Comparison of ENCODE assay signal across 8 cellular contexts in the genomic region with DNA sequence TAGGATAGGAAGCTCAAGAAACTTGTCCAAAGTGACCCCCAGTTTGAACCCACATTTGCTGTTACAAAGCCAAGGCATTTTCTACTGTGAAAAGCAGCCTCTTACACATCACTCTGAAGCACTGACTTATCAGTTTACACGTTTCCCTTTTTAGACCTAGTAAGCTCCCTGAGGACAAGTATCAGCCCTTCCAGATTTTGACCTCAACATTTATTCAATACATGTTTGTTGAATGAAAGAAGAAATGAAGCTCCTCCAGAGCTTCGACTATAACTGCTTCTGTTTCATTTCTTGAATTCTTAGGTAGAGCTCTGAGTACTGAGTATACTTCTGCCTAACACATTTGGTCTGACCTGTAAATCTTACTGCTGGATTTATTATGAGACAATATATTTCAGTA. TPM values are rescaled to one million over a fixed set of nuclear protein-coding genes. Genes with fewer than 3 reads are reported as not detected.
DNase-seq lines count a peak whose midpoint lies in the region; ATAC-seq and TF ChIP-seq lines count a peak whose summit lies in the region.
"Had no signal": no experiment of that assay in that cellular context is flagged by ENCODE, and none has a peak within 500 bp of the region (broad histone marks: within the 10 kb centered on the region; RNA-seq: fewer than 3 reads in every experiment).

No MANE protein-coding gene starts in this region.

- H3K9me3 ChIP-seq in DND-41 (ENCODE audit: insufficient read depth, low read length, severe bottlenecking) (no peaks in the 10 kb centered on the region), Loucy (ENCODE audit: insufficient read depth, low read depth, low read length) (no peaks in the 10 kb centered on the region)

- H2AFZ ChIP-seq in DND-41 (ENCODE audit: low read depth, low read length) = no peak overlapping the region
- H2AFZ ChIP-seq in Loucy (ENCODE audit: low read length) = no peak overlapping the region

- H3K27me3 Mint-ChIP-seq in neural crest cell (ENCODE audit: low read depth) = no peaks in the 10 kb centered on the region
- H3K27me3 Mint-ChIP-seq: naive B cell had no signal

- peaks cover 60% of the 10 kb centered on the region for H3K4me1 ChIP-seq in DND-41 (ENCODE audit: insufficient read depth, low read length)
- H3K4me1 ChIP-seq in Loucy (ENCODE audit: insufficient read depth, low read length, poor library complexity, severe bottlenecking) = peaks cover 40% of the 10 kb centered on the region

- intact Hi-C loops in dorsolateral prefrontal cortex (cut with DNase I) = loop anchor here in 1 of 2 donors (5.0 kb wide), 1 partner anchor 189 kb away; a partner anchor contains a TSS

- ATAC-seq in DND-41 (ENCODE audit: insufficient read depth, low read depth) (no peak), GM18873 (IDR thresholded peaks at IDR 0.05; ENCODE audit: low FRiP score, unreplicated experiment) (no peak)

- H3K9me2 ChIP-seq in Loucy (replicated peaks; ENCODE audit: low read depth, low read length) = no peaks in the 10 kb centered on the region

- no peak for DNase-seq in DND-41
- DNase-seq in dorsolateral prefrontal cortex = no peak
- no peak for DNase-seq in neural crest cell (ENCODE audit: low read depth, low spot score)
- no peak for DNase-seq in dedifferentiated amniotic fluid mesenchymal stem cell (ENCODE audit: extremely low spot score)
- no peak for DNase-seq in foreskin melanocyte
- DNase-seq: naive B cell had no signal

- H3K36me3 Mint-ChIP-seq in neural crest cell (ENCODE audit: low read depth) = no peaks in the 10 kb centered on the region
- H3K36me3 Mint-ChIP-seq: naive B cell had no signal

- peaks cover 10% of the 10 kb centered on the region for H3K36me3 ChIP-seq in DND-41 (ENCODE audit: insufficient read depth, low read length)
- no peaks in the 10 kb centered on the region for H3K36me3 ChIP-seq in Loucy (ENCODE audit: insufficient read depth, low read length)

- peaks cover 54% of the 10 kb centered on the region for H3K4me1 Mint-ChIP-seq in neural crest cell

- H3K27ac Mint-ChIP-seq in neural crest cell (ENCODE audit: unreplicated experiment) = no peak overlapping the region

- H4K20me1 ChIP-seq in DND-41 (ENCODE audit: insufficient read depth, low read length) (peaks cover 60% of the 10 kb centered on the region), Loucy (ENCODE audit: insufficient read depth, low read length, poor library complexity, severe bottlenecking) (peaks cover 66% of the 10 kb centered on the region)

- TF ChIP-seq CTCF in DND-41 (IDR thresholded peaks at IDR 0.05; ENCODE audit: borderline replicate concordance, extremely low read depth, low read length, poor library complexity, severe bottlenecking) (no peak), Loucy (conservative IDR thresholded peaks at IDR 0.05; ENCODE audit: low read length) (no peak), dorsolateral prefrontal cortex (IDR thresholded peaks at IDR 0.05 in 54 of 56, conservative IDR thresholded peaks at IDR 0.05 in 2 of 56; ENCODE audit: low read depth in 1 of 56, partially characterized antibody in 56 of 56) (no peak), neural crest cell (conservative IDR thresholded peaks at IDR 0.05) (no peak)

- H3F3A ChIP-seq in Loucy (ENCODE audit: low read depth) = no peaks in the 10 kb centered on the region

- H3K27ac ChIP-seq in DND-41 (ENCODE audit: low read length) (no peak overlapping the region; the same call in 1 of the 2 replicates), dorsolateral prefrontal cortex (no peak overlapping the region)

- H3K4me3 ChIP-seq in DND-41 (ENCODE audit: low read depth in 1 of 2, low read length in 2 of 2) (peak overlapping the region; percentile 96 to 98; a peak in 2 of 4 replicates), Loucy (ENCODE audit: low read length, poor library complexity, severe bottlenecking) (peak overlapping the region; percentile 87), dorsolateral prefrontal cortex (peak overlapping the region in 37 of 59 donors; percentile 6 to 98 (median 89))

- no peaks in the 10 kb centered on the region for H3K9me3 Mint-ChIP-seq in neural crest cell
- H3K9me3 Mint-ChIP-seq: naive B cell had no signal

- peak overlapping the region; percentile 74 for H3K4me2 ChIP-seq in DND-41 (ENCODE audit: insufficient read depth, low read length)
- H3K4me2 ChIP-seq in Loucy (ENCODE audit: low read depth, low read length, poor library complexity, severe bottlenecking) = peak overlapping the region; percentile 84

- H3K9ac ChIP-seq in DND-41 (ENCODE audit: low read depth, low read length) (peak overlapping the region; percentile 97; the same call in 1 of the 2 replicates), Loucy (ENCODE audit: low read depth, low read length, poor library complexity, severe bottlenecking) (peak overlapping the region; percentile 88)

- peak overlapping the region; percentile 100 for H3K4me3 Mint-ChIP-seq in neural crest cell

- H3K27me3 ChIP-seq in DND-41 (ENCODE audit: insufficient read depth, low read length, poor library complexity) (no peaks in the 10 kb centered on the region), Loucy (ENCODE audit: insufficient read depth, low read length, poor library complexity, severe bottlenecking) (no peaks in the 10 kb centered on the region), dorsolateral prefrontal cortex (no peaks in the 10 kb centered on the region)

- H3K79me2 ChIP-seq in DND-41 (ENCODE audit: insufficient read depth, low read length) (peaks cover 90% of the 10 kb centered on the region), Loucy (ENCODE audit: insufficient read depth, low read length) (peaks cover 74% of the 10 kb centered on the region)

RNA-seq across cellular contexts. Expression of a gene that starts 2.7 kb away (rescaled TPM):
- 10 to 100 TPM; 41.1 to 88.3 (median 68.7) TPM for total RNA-seq in dorsolateral prefrontal cortex
- 30.4 and 32.5 TPM in 2 replicates for total RNA-seq in neural crest cell
